ENCODE assay signal across 8 cellular contexts in the genomic region with DNA sequence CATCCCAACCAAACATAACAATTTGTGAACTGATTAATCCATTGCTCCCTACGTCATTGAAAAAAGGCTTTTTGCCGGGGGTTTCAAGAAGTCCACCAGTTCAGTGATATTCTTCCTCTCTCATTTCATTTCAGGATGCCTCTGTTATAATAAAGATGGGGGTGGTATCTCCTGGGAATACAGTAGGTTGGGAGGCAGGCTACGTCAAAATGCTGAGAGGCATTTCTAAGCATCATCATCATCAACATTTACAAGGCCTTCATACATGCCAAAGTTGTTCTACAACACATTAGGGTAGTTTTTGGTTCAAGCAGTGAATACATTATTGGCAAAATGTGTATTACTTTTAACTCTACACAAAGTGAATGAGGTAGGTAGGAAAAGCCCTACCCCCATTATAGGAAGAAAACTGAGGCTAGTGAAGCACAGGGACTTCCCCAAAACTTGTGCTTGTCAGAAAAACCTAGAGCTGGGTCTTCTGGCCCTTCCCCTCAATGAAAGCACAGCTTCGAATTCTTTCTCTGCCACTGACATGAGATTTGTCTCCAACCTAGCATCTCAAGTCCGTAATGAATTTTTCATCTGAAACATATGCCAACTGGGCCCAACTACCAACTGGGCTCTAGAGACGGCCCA. TPM values are rescaled to one million over a fixed set of nuclear protein-coding genes. Genes with fewer than 3 reads are reported as not detected.
DNase-seq lines count a peak whose midpoint lies in the region; ATAC-seq and TF ChIP-seq lines count a peak whose summit lies in the region.

No MANE protein-coding gene starts in this region.

- WGBS in liver, result 46% methylated on average over 6 of the region's 6 CpGs

- H3K36me3 ChIP-seq in liver (ENCODE audit: control insufficient read depth in 4 of 4, insufficient read depth in 3 of 4, low read depth in 1 of 4, low read length in 3 of 4) (peaks cover 0 to 3% (median 0%) of the 10 kb centered on the region in 4 donors), upper lobe of right lung (no peaks in the 10 kb centered on the region)

- peaks cover 2% of the 10 kb centered on the region for H3K36me3 Mint-ChIP-seq in activated naive CD4-positive, alpha-beta T cell treated with anti-CD3 and anti-CD28 coated beads, Interleukin-2, amount 50 U/mL, for 24 hours
- peaks cover 10 to 17% of the 10 kb centered on the region in 2 donors for H3K36me3 Mint-ChIP-seq in activated naive CD4-positive, alpha-beta T cell treated with anti-CD3 and anti-CD28 coated beads, Interleukin-2, amount 50 U/mL, for 72 hours

- ATAC-seq in HG03108 (IDR thresholded peaks at IDR 0.05; ENCODE audit: unreplicated experiment) (peak; percentile 8), upper lobe of right lung (no peak)
- peak in 1 of 2 donors; percentile 10 for ATAC-seq in activated naive CD4-positive, alpha-beta T cell treated with anti-CD3 and anti-CD28 coated beads, Interleukin-2, amount 50 U/mL, for 72 hours

- peak overlapping the region; percentile 97 for H3K27ac Mint-ChIP-seq in activated naive CD4-positive, alpha-beta T cell treated with anti-CD3 and anti-CD28 coated beads, Interleukin-2, amount 50 U/mL, for 24 hours
- H3K27ac Mint-ChIP-seq in activated naive CD4-positive, alpha-beta T cell treated with anti-CD3 and anti-CD28 coated beads, Interleukin-2, amount 50 U/mL, for 72 hours, result peak overlapping the region; percentile 97 to 99

- TF ChIP-seq CTCF in liver (IDR thresholded peaks at IDR 0.05; ENCODE audit: low read depth, low read length, missing input control), result no peak
- TF ChIP-seq CTCF in upper lobe of right lung (IDR thresholded peaks at IDR 0.05), result no peak

- H3K27me3 Mint-ChIP-seq in activated naive CD4-positive, alpha-beta T cell treated with anti-CD3 and anti-CD28 coated beads, Interleukin-2, amount 50 U/mL, for 24 hours, result peaks cover 17% of the 10 kb centered on the region

- TF ChIP-seq RAD21 in liver (IDR thresholded peaks at IDR 0.05), result no peak

- H3K4me1 Mint-ChIP-seq in activated naive CD4-positive, alpha-beta T cell treated with anti-CD3 and anti-CD28 coated beads, Interleukin-2, amount 50 U/mL, for 24 hours, result peaks cover 23% of the 10 kb centered on the region

- H3K4me1 ChIP-seq in liver (ENCODE audit: control insufficient read depth in 4 of 4, insufficient read depth in 4 of 4, low read length in 3 of 4) (peaks cover 7 to 33% (median 22%) of the 10 kb centered on the region in 4 donors), upper lobe of right lung (peaks cover 7% of the 10 kb centered on the region)

- H3K4me3 ChIP-seq in liver (ENCODE audit: low read depth in 1 of 3, low read length in 3 of 3) (peak overlapping the region; percentile 71 to 88 (median 84)), upper lobe of right lung (peak overlapping the region; percentile 68)

- no peaks in the 10 kb centered on the region for H3K9me3 Mint-ChIP-seq in activated naive CD4-positive, alpha-beta T cell treated with anti-CD3 and anti-CD28 coated beads, Interleukin-2, amount 50 U/mL, for 24 hours
- H3K9me3 Mint-ChIP-seq in activated naive CD4-positive, alpha-beta T cell treated with anti-CD3 and anti-CD28 coated beads, Interleukin-2, amount 50 U/mL, for 72 hours, result no peaks in the 10 kb centered on the region

- H3K27me3 ChIP-seq in liver (ENCODE audit: control insufficient read depth in 4 of 4, insufficient read depth in 4 of 4, low read length in 3 of 4) (peaks cover 0 to 3% (median 1%) of the 10 kb centered on the region in 4 donors), upper lobe of right lung (peaks cover 19% of the 10 kb centered on the region)

- H3K9ac ChIP-seq in liver (ENCODE audit: low read depth in 1 of 2, low read length in 2 of 2), result peak overlapping the region; percentile 61 to 73

- no peak for DNase-seq in activated naive CD4-positive, alpha-beta T cell (lab: John Stamatoyannopoulos, UW)
- no peak for DNase-seq in activated naive CD4-positive, alpha-beta T cell treated with anti-CD3 and anti-CD28 coated beads, Interleukin-2, amount 50 U/mL, for 72 hours (ENCODE audit: low spot score in 2 of 2)
- DNase-seq in upper lobe of right lung, result no peak
- no peak for DNase-seq in NCI-H2196 treated with DMSO at 0.1 percent for 48 hours (lab: John Stamatoyannopoulos, UW; ENCODE audit: unreplicated experiment)
- no peak for DNase-seq in activated gamma-delta T cell treated with Interleukin-2 at 50 U/mL for 16 hours

- intact Hi-C loops in upper lobe of right lung (cut with DNase I), result no loop called here

- peak overlapping the region; percentile 95 for H3K4me3 Mint-ChIP-seq in activated naive CD4-positive, alpha-beta T cell treated with anti-CD3 and anti-CD28 coated beads, Interleukin-2, amount 50 U/mL, for 24 hours

- H3K27ac ChIP-seq in liver (ENCODE audit: low read depth in 1 of 2, low read length in 2 of 2), result peak overlapping the region; percentile 80 to 89
- peak overlapping the region; percentile 97 for H3K27ac ChIP-seq in upper lobe of right lung

- H3K9me3 ChIP-seq in liver (ENCODE audit: control insufficient read depth in 4 of 4, low read length in 3 of 4) (no peaks in the 10 kb centered on the region), upper lobe of right lung (no peaks in the 10 kb centered on the region)

TF ChIP-seq in liver, 16 proteins besides CTCF, POLR2A, EP300 and RAD21:
- TF ChIP-seq YY1 (IDR thresholded peaks at IDR 0.05) (no peak), HNF4A (conservative IDR thresholded peaks at IDR 0.05) (no peak), GABPA (IDR thresholded peaks at IDR 0.05 in 1 of 2, conservative IDR thresholded peaks at IDR 0.05 in 1 of 2) (no peak), FOXA2 (IDR thresholded peaks at IDR 0.05) (no peak), HNF4G (IDR thresholded peaks at IDR 0.05) (no peak), JUND (IDR thresholded peaks at IDR 0.05) (no peak), EGR1 (IDR thresholded peaks at IDR 0.05; ENCODE audit: low read depth in 2 of 2) (no peak), RXRA (IDR thresholded peaks at IDR 0.05) (no peak), TAF1 (conservative IDR thresholded peaks at IDR 0.05) (no peak), NR2F2 (IDR thresholded peaks at IDR 0.05) (no peak), SP1 (IDR thresholded peaks at IDR 0.05) (no peak), FOXA1 (IDR thresholded peaks at IDR 0.05) (no peak)
- TF ChIP-seq, protein P1, sequence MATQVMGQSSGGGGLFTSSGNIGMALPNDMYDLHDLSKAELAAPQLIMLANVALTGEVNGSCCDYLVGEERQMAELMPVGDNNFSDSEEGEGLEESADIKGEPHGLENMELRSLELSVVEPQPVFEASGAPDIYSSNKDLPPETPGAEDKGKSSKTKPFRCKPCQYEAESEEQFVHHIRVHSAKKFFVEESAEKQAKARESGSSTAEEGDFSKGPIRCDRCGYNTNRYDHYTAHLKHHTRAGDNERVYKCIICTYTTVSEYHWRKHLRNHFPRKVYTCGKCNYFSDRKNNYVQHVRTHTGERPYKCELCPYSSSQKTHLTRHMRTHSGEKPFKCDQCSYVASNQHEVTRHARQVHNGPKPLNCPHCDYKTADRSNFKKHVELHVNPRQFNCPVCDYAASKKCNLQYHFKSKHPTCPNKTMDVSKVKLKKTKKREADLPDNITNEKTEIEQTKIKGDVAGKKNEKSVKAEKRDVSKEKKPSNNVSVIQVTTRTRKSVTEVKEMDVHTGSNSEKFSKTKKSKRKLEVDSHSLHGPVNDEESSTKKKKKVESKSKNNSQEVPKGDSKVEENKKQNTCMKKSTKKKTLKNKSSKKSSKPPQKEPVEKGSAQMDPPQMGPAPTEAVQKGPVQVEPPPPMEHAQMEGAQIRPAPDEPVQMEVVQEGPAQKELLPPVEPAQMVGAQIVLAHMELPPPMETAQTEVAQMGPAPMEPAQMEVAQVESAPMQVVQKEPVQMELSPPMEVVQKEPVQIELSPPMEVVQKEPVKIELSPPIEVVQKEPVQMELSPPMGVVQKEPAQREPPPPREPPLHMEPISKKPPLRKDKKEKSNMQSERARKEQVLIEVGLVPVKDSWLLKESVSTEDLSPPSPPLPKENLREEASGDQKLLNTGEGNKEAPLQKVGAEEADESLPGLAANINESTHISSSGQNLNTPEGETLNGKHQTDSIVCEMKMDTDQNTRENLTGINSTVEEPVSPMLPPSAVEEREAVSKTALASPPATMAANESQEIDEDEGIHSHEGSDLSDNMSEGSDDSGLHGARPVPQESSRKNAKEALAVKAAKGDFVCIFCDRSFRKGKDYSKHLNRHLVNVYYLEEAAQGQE (IDR thresholded peaks at IDR 0.05), result no peak
- TF ChIP-seq, protein P2, sequence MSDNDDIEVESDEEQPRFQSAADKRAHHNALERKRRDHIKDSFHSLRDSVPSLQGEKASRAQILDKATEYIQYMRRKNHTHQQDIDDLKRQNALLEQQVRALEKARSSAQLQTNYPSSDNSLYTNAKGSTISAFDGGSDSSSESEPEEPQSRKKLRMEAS (IDR thresholded peaks at IDR 0.05), result no peak
- TF ChIP-seq, protein P3, sequence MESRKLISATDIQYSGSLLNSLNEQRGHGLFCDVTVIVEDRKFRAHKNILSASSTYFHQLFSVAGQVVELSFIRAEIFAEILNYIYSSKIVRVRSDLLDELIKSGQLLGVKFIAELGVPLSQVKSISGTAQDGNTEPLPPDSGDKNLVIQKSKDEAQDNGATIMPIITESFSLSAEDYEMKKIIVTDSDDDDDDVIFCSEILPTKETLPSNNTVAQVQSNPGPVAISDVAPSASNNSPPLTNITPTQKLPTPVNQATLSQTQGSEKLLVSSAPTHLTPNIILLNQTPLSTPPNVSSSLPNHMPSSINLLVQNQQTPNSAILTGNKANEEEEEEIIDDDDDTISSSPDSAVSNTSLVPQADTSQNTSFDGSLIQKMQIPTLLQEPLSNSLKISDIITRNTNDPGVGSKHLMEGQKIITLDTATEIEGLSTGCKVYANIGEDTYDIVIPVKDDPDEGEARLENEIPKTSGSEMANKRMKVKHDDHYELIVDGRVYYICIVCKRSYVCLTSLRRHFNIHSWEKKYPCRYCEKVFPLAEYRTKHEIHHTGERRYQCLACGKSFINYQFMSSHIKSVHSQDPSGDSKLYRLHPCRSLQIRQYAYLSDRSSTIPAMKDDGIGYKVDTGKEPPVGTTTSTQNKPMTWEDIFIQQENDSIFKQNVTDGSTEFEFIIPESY (IDR thresholded peaks at IDR 0.05), result no peak
- TF ChIP-seq, protein P4, sequence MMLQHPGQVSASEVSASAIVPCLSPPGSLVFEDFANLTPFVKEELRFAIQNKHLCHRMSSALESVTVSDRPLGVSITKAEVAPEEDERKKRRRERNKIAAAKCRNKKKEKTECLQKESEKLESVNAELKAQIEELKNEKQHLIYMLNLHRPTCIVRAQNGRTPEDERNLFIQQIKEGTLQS (IDR thresholded peaks at IDR 0.05), result no peak

RNA-seq across cellular contexts. Expression of a gene that starts 11.3 kb away (rescaled TPM):
- not detected for total RNA-seq in activated naive CD4-positive, alpha-beta T cell treated with anti-CD3 and anti-CD28 coated beads, Interleukin-2, amount 50 U/mL, for 72 hours
- under 1 TPM; 0.17 to 0.70 TPM for total RNA-seq in liver
- polyA plus RNA-seq in liver, result under 1 TPM in 1 of 2 donors, not detected in 1; 0.14 TPM
- total RNA-seq in upper lobe of right lung, result 9.7 TPM
